23 cellular contexts compared by ENCODE assay signal in genomic region chr5:148532962-148533670, GRCh38.
"Had no signal": no experiment of that assay in that cellular context is flagged by ENCODE, and none has a peak within 500 bp of the region (broad histone marks: within the 10 kb centered on the region; RNA-seq: fewer than 3 reads in every experiment).

No MANE protein-coding gene starts in this region.

- DNase-seq: cortex of kidney; effector memory CD8-positive, alpha-beta T cell; erythroblast; esophagus squamous epithelium; foreskin melanocyte; natural killer cell; occipital lobe; ovary; posterior cingulate gyrus; psoas muscle; right cardiac atrium; spleen; stimulated activated CD4-positive, alpha-beta T cell treated with anti-CD3 and anti-CD28 coated beads, Interleukin-4, amount 100 ng/mL, for 4 hours; stimulated activated naive CD8-positive, alpha-beta T cell treated with anti-CD3 and anti-CD28 coated beads, Interleukin-15, Interleukin-2, amounts not matched to agents 100 U/mL and 50 U/mL, for 24 hours; substantia nigra; testis; tibial artery had no signal

- H3K4me3 ChIP-seq: esophagus squamous epithelium, lung, ovary, psoas muscle, skin epidermis, spleen, testis, tibial artery had no signal

- H3K4me3 Mint-ChIP-seq: effector memory CD8-positive, alpha-beta T cell; memory B cell; natural killer cell; stimulated activated memory B cell treated with anti-CD40 and anti-IgM and Interleukin-4, amounts not matched to agents 10 μg/mL and 1 μg/mL and 100 μg/mL, for 72 hours; type B pancreatic cell had no signal

- H3K27me3 ChIP-seq: esophagus squamous epithelium, ovary, testis, tibial artery had no signal

- H3K36me3 Mint-ChIP-seq: memory B cell, type B pancreatic cell had no signal

- H3K27ac Mint-ChIP-seq: effector memory CD8-positive, alpha-beta T cell; memory B cell; natural killer cell; stimulated activated memory B cell treated with anti-CD40 and anti-IgM and Interleukin-4, amounts not matched to agents 10 μg/mL and 1 μg/mL and 100 μg/mL, for 72 hours; type B pancreatic cell had no signal

- H3K9me3 ChIP-seq: ovary, testis had no signal

- ATAC-seq: effector memory CD8-positive, alpha-beta T cell; left lobe of liver; natural killer cell; psoas muscle; right cardiac atrium; stimulated activated memory B cell treated with anti-CD40 and anti-IgM and Interleukin-4, amounts not matched to agents 10 μg/mL and 1 μg/mL and 100 μg/mL, for 72 hours; stimulated activated naive CD8-positive, alpha-beta T cell treated with anti-CD3 and anti-CD28 coated beads, Interleukin-15, Interleukin-2, amounts not matched to agents 100 U/mL and 50 U/mL, for 24 hours had no signal

- H3K27ac ChIP-seq: esophagus squamous epithelium, ovary, psoas muscle, skin epidermis, spleen, testis, tibial artery had no signal

- H3K4me1 Mint-ChIP-seq: memory B cell; natural killer cell; stimulated activated memory B cell treated with anti-CD40 and anti-IgM and Interleukin-4, amounts not matched to agents 10 μg/mL and 1 μg/mL and 100 μg/mL, for 72 hours had no signal

- H3K4me1 ChIP-seq: esophagus squamous epithelium, psoas muscle, spleen, testis, tibial artery had no signal

- H3K36me3 ChIP-seq: esophagus squamous epithelium, ovary, spleen, tibial artery had no signal
